Comparison of ENCODE assay signal across 16 cellular contexts in genomic region chr11:105611414-105611813, GRCh38. TPM values are rescaled to one million over a fixed set of nuclear protein-coding genes. Genes with fewer than 3 reads are reported as not detected.
DNase-seq lines count a peak whose midpoint lies in the region; ATAC-seq, FAIRE-seq and TF ChIP-seq lines count a peak whose summit lies in the region.
"Had no signal": no experiment of that assay in that cellular context is flagged by ENCODE, and none has a peak within 500 bp of the region (broad histone marks: within the 10 kb centered on the region; RNA-seq: fewer than 3 reads in every experiment).

No MANE protein-coding gene starts in this region.

- no peak for FAIRE-seq in H54 (lab: Jason Lieb, UNC)

- no peak overlapping the region for H3K27ac ChIP-seq in HUES64 (ENCODE audit: low read depth, low read length)

- no peak overlapping the region for H3K4me3 Mint-ChIP-seq in activated CD4-positive, alpha-beta T cell treated with anti-CD3 and anti-CD28 coated beads, Interleukin-2, amount 10 ng/mL, durations not matched to agents 24 days and 14 days

- H3K36me3 Mint-ChIP-seq in activated CD4-positive, alpha-beta T cell treated with anti-CD3 and anti-CD28 coated beads, Interleukin-2, amount 10 ng/mL, durations not matched to agents 24 days and 14 days (ENCODE audit: low read depth) = no peaks in the 10 kb centered on the region

- DNase-seq in adipocyte (ENCODE audit: low read depth) = peak; percentile 12
- DNase-seq in skeletal muscle cell (ENCODE audit: low read depth) = no peak
- DNase-seq in islet precursor cell = no peak
- DNase-seq in activated CD4-positive, alpha-beta T cell treated with anti-CD3 and anti-CD28 coated beads, Interleukin-2, amount 10 ng/mL, durations not matched to agents 24 days and 14 days = no peak
- no peak for DNase-seq in H54 (ENCODE audit: insufficient read length, low spot score)
- DNase-seq: activated CD4-positive, alpha-beta memory T cell treated with anti-CD3 and anti-CD28 coated beads, Interleukin-2, amount 10 ng/mL, durations not matched to agents 7 days and 5 days; activated naive CD4-positive, alpha-beta T cell treated with anti-CD3 and anti-CD28 coated beads, Interleukin-2, amount 50 U/mL, for 16 hours; DMS153; KG1; NCI-H2029 treated with DMSO at 0.1 percent for 48 hours had no signal

- no peaks in the 10 kb centered on the region for H3K9me3 ChIP-seq in HUES64 (ENCODE audit: insufficient read depth, low read depth, low read length)
- H3K9me3 ChIP-seq in adipocyte (ENCODE audit: control insufficient read depth, low read length) = no peaks in the 10 kb centered on the region

- no peak overlapping the region for H3K27ac Mint-ChIP-seq in activated CD4-positive, alpha-beta T cell treated with anti-CD3 and anti-CD28 coated beads, Interleukin-2, amount 10 ng/mL, durations not matched to agents 24 days and 14 days
- H3K27ac Mint-ChIP-seq: activated CD4-positive, alpha-beta memory T cell treated with anti-CD3 and anti-CD28 coated beads, Interleukin-2, amount 10 ng/mL, durations not matched to agents 7 days and 5 days had no signal

- no peak for ATAC-seq in HG03025 (IDR thresholded peaks at IDR 0.05; ENCODE audit: low FRiP score, unreplicated experiment)

- peaks cover 24% of the 10 kb centered on the region for H3K4me1 ChIP-seq in HUES64 (ENCODE audit: insufficient read depth, low read length)
- H3K4me1 ChIP-seq in adipocyte (ENCODE audit: control insufficient read depth, insufficient read depth, low read length) = peaks cover 11% of the 10 kb centered on the region

- intact Hi-C loops in activated CD4-positive, alpha-beta T cell treated with anti-CD3 and anti-CD28 coated beads, Interleukin-2, amount 10 ng/mL, durations not matched to agents 24 days and 14 days (cut with micrococcal nuclease) = no loop called here

- H3K4me3 ChIP-seq in HUES64 (ENCODE audit: low read length) = peak overlapping the region; percentile 72
- no peak overlapping the region for H3K4me3 ChIP-seq in adipocyte (ENCODE audit: low read length)
- peak overlapping the region; percentile 65 for H3K4me3 ChIP-seq in iPS-11a (ENCODE audit: low read depth, low read length)
- peak overlapping the region; percentile 54 for H3K4me3 ChIP-seq in skeletal muscle cell (ENCODE audit: low read depth, low read length)
- H3K4me3 ChIP-seq: lung had no signal

- H3K27me3 Mint-ChIP-seq in activated CD4-positive, alpha-beta T cell treated with anti-CD3 and anti-CD28 coated beads, Interleukin-2, amount 10 ng/mL, durations not matched to agents 24 days and 14 days = peaks cover 41% of the 10 kb centered on the region

- no peak for TF ChIP-seq POLR2A in H54 (IDR thresholded peaks at IDR 0.05; ENCODE audit: low read depth, low read length)

- H3K27me3 ChIP-seq in HUES64 (ENCODE audit: insufficient read depth, low read length) (peaks cover 47% of the 10 kb centered on the region), adipocyte (replicated peaks; ENCODE audit: control insufficient read depth, insufficient read depth, low read length) (peaks cover 44% of the 10 kb centered on the region)

- no peaks in the 10 kb centered on the region for H3K9me3 Mint-ChIP-seq in activated CD4-positive, alpha-beta T cell treated with anti-CD3 and anti-CD28 coated beads, Interleukin-2, amount 10 ng/mL, durations not matched to agents 24 days and 14 days
- H3K9me3 Mint-ChIP-seq: activated CD4-positive, alpha-beta memory T cell treated with anti-CD3 and anti-CD28 coated beads, Interleukin-2, amount 10 ng/mL, durations not matched to agents 7 days and 5 days had no signal

- H3K9ac ChIP-seq in HUES64 (ENCODE audit: low read depth, low read length) (0 out of 2 replicates have a peak overlapping the region, but pooled peaks have one; percentile 55), adipocyte (ENCODE audit: low read length) (no peak overlapping the region)

- H3K36me3 ChIP-seq in HUES64 (ENCODE audit: insufficient read depth, low read length) (no peaks in the 10 kb centered on the region), adipocyte (ENCODE audit: control insufficient read depth, insufficient read depth, low read length, severe bottlenecking) (no peaks in the 10 kb centered on the region)

- WGBS in HUES64 = 4% methylated on average over 8 of the region's 10 CpGs

- peaks cover 2% of the 10 kb centered on the region for H3K4me1 Mint-ChIP-seq in activated CD4-positive, alpha-beta T cell treated with anti-CD3 and anti-CD28 coated beads, Interleukin-2, amount 10 ng/mL, durations not matched to agents 24 days and 14 days

RNA-seq across cellular contexts. Expression of gene GRIA4, which starts 1.5 kb away (rescaled TPM):
- polyA plus RNA-seq in HUES64 (2013, experiment 1 of 2) = 3.2 TPM
- polyA plus RNA-seq in HUES64 (2013, experiment 2 of 2) = 4.9 TPM
- not detected in 2 replicates for total RNA-seq in activated CD4-positive, alpha-beta T cell treated with anti-CD3 and anti-CD28 coated beads, Interleukin-2, amount 10 ng/mL, durations not matched to agents 24 days and 14 days
- total RNA-seq: activated CD4-positive, alpha-beta memory T cell treated with anti-CD3 and anti-CD28 coated beads, Interleukin-2, amount 10 ng/mL, durations not matched to agents 7 days and 5 days; dermis microvascular lymphatic vessel endothelial cell; T-helper 2 cell treated with Interferon-gamma antibody and Interleukin-4, amounts not matched to agents 100 ng/mL and 5 ng/mL, for 36 hours had no signal
- polyA plus RNA-seq: lung had no signal
